1 cellular context compared by ENCODE assay signal in genomic region chr7:87152112-87152896, GRCh38.
TF ChIP-seq lines count a peak whose summit lies in the region.

Gene DMTF1, plus strand, starts transcription at chr7:87152453. Its CDS starts 12,489 bp downstream, at chr7:87164942.

TF ChIP-seq in K562, 482 proteins besides CTCF, POLR2A, EP300 and RAD21 (continued from another document and continues in another):
- no peak for TF ChIP-seq ZNF518B (CRISPR knock-in tag; IDR thresholded peaks at IDR 0.05)
- TF ChIP-seq NCOA1 (IDR thresholded peaks at IDR 0.05; ENCODE audit: low read depth): peak; percentile 54; the same call in 1 of the 2 replicates
- TF ChIP-seq ZNF584 (CRISPR knock-in tag; IDR thresholded peaks at IDR 0.05; ENCODE audit: low read depth): no peak; the same call in 1 of the 2 replicates
- TF ChIP-seq CBX1 (IDR thresholded peaks at IDR 0.05; ENCODE audit: low read depth): no peak
- TF ChIP-seq ZNF143 (CRISPR knock-in tag; IDR thresholded peaks at IDR 0.05): no peak
- peak; percentile 45 for TF ChIP-seq BCOR (IDR thresholded peaks at IDR 0.05)
- peak; percentile 96 for TF ChIP-seq CCNT2 (IDR thresholded peaks at IDR 0.05; ENCODE audit: borderline replicate concordance, extremely low read depth, insufficient read length, low read depth, low read length)
- 0 out of 2 replicates have a peak, but pooled peaks have one; percentile 47 for TF ChIP-seq ARID3B (CRISPR knock-in tag; IDR thresholded peaks at IDR 0.05; ENCODE audit: borderline replicate concordance)
- peak; percentile 59; the same call in 1 of the 2 replicates for TF ChIP-seq LARP7 (IDR thresholded peaks at IDR 0.05)
- TF ChIP-seq CHCHD3 (CRISPR knock-in tag; IDR thresholded peaks at IDR 0.05): peak; percentile 78; the same call in 1 of the 2 replicates
- no peak for TF ChIP-seq PBX2 (CRISPR knock-in tag; IDR thresholded peaks at IDR 0.05; ENCODE audit: low read depth)
- TF ChIP-seq PBX2 (tag; conservative IDR thresholded peaks at IDR 0.05; ENCODE audit: low read depth): no peak
- no peak; the same call in 1 of the 2 replicates for TF ChIP-seq ZNF197 (CRISPR knock-in tag; IDR thresholded peaks at IDR 0.05; ENCODE audit: low read depth)
- TF ChIP-seq ZNF12 (CRISPR knock-in tag; IDR thresholded peaks at IDR 0.05): peak; percentile 73; the same call in 1 of the 2 replicates
- peak; percentile 92; the same call in 1 of the 2 replicates for TF ChIP-seq MXI1 (IDR thresholded peaks at IDR 0.05; ENCODE audit: low read depth, low read length)
- no peak for TF ChIP-seq PYGO2 (tag; IDR thresholded peaks at IDR 0.05)
- TF ChIP-seq HMG20A (CRISPR knock-in tag; conservative IDR thresholded peaks at IDR 0.05): no peak
- TF ChIP-seq NKRF (IDR thresholded peaks at IDR 0.05; ENCODE audit: borderline replicate concordance): no peak; the same call in none of the 2 replicates
- TF ChIP-seq ELF2 (CRISPR knock-in tag; IDR thresholded peaks at IDR 0.05): peak; percentile 90
- peak in 1 of 2 experiments; percentile 77; a peak in 1 of 4 replicates for TF ChIP-seq ZNF318 (IDR thresholded peaks at IDR 0.05; ENCODE audit: borderline replicate concordance in 1 of 2, low read depth in 1 of 2)
- TF ChIP-seq SNAPC5 (CRISPR knock-in tag; IDR thresholded peaks at IDR 0.05): no peak
- peak; percentile 99 for TF ChIP-seq RBFOX2 (IDR thresholded peaks at IDR 0.05; ENCODE audit: low read depth, low read length)
- peak in 2 of 3 experiments; percentile 49 to 92; a peak in 3 of 6 replicates for TF ChIP-seq ZBTB11 (CRISPR knock-in tag; IDR thresholded peaks at IDR 0.05)
- peak; percentile 65 for TF ChIP-seq TAF7 (tag; IDR thresholded peaks at IDR 0.05)
- TF ChIP-seq PTBP1 (IDR thresholded peaks at IDR 0.05; ENCODE audit: low read depth, low read length): no peak
- TF ChIP-seq ELF4 (CRISPR knock-in tag; IDR thresholded peaks at IDR 0.05): 0 out of 2 replicates have a peak, but pooled peaks have one; percentile 30
